ENCODE assay signal across 10 cellular contexts in the genomic region with DNA sequence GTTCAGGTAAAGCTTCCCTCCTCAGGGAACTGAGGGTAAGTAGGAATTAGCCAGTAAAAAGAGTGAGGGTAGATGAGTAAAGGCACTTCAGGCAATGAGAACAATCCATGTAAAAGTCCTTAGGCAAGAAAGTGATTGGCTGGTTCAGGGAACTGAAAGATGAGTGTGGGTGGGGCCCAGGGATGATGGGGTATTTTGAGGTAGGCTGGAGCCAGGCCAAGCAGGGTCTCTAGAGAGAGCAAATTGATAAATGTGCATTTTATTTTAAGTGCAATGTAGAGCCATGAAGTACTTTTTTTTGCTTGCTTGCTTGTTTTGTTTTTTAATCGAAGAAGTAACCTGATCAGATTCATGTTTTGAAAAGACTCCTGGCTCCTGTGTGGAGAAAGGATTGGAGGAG. TPM values are rescaled to one million over a fixed set of nuclear protein-coding genes. Genes with fewer than 3 reads are reported as not detected.
DNase-seq lines count a peak whose midpoint lies in the region; ATAC-seq and TF ChIP-seq lines count a peak whose summit lies in the region.
"Had no signal": no experiment of that assay in that cellular context is flagged by ENCODE, and none has a peak within 500 bp of the region (broad histone marks: within the 10 kb centered on the region; RNA-seq: fewer than 3 reads in every experiment).

No MANE protein-coding gene starts in this region.

- H3K4me1 Mint-ChIP-seq in naive B cell = peaks cover 20 to 24% (median 24%) of the 10 kb centered on the region in 3 donors
- no peaks in the 10 kb centered on the region for H3K4me1 Mint-ChIP-seq in activated T-cell treated with anti-CD3 and anti-CD28 coated beads, Interleukin-2, amount 50 U/mL, for 72 hours (ENCODE audit: low read depth)

- intact Hi-C loops in thyroid gland (cut with DNase I) = no loop called here

- no peak for TF ChIP-seq POLR2A in thyroid gland (IDR thresholded peaks at IDR 0.05)

- no peak for TF ChIP-seq CTCF in thyroid gland (IDR thresholded peaks at IDR 0.05)

- DNase-seq in NCI-H187 treated with DMSO at 0.1 percent for 48 hours (lab: John Stamatoyannopoulos, UW) = peak; percentile 5
- no peak for DNase-seq in caudate nucleus (lab: John Stamatoyannopoulos, UW)
- DNase-seq in naive B cell = no peak
- DNase-seq in thyroid gland = no peak
- no peak for DNase-seq in anterior cingulate cortex (lab: John Stamatoyannopoulos, UW)
- DNase-seq in activated T-cell treated with anti-CD3 and anti-CD28 coated beads, Interleukin-2, amount 50 U/mL, for 72 hours = no peak
- DNase-seq: effector memory CD8-positive, alpha-beta T cell; RPMI8226; stimulated activated CD8-positive, alpha-beta memory T cell treated with anti-CD3 and anti-CD28 coated beads, Interleukin-4, amount 100 ng/mL, for 48 hours had no signal

- peaks cover 6 to 10% of the 10 kb centered on the region in 2 donors for H3K4me1 ChIP-seq in thyroid gland

- peaks cover 12 to 18% of the 10 kb centered on the region in 2 donors for H3K36me3 Mint-ChIP-seq in naive B cell
- H3K36me3 Mint-ChIP-seq in activated T-cell treated with anti-CD3 and anti-CD28 coated beads, Interleukin-2, amount 50 U/mL, for 72 hours (ENCODE audit: insufficient read depth in 2 of 2) = peaks cover 0 to 1% of the 10 kb centered on the region in 2 donors

- H3K27me3 Mint-ChIP-seq in naive B cell = no peaks in the 10 kb centered on the region
- H3K27me3 Mint-ChIP-seq in activated T-cell treated with anti-CD3 and anti-CD28 coated beads, Interleukin-2, amount 50 U/mL, for 72 hours (ENCODE audit: low read depth) = no peaks in the 10 kb centered on the region
- H3K27me3 Mint-ChIP-seq: effector memory CD8-positive, alpha-beta T cell had no signal

- no peaks in the 10 kb centered on the region for H3K27me3 ChIP-seq in thyroid gland

- no peaks in the 10 kb centered on the region for H3K9me3 ChIP-seq in thyroid gland

- H3K27ac Mint-ChIP-seq in naive B cell = peak overlapping the region in 4 of 6 donors; percentile 3 to 84 (median 56)
- H3K27ac Mint-ChIP-seq in activated T-cell treated with anti-CD3 and anti-CD28 coated beads, Interleukin-2, amount 50 U/mL, for 72 hours = no peak overlapping the region
- H3K27ac Mint-ChIP-seq: effector memory CD8-positive, alpha-beta T cell had no signal

- WGBS in thyroid gland, 2 donors = 87 to 91% methylated on average over 1 of the region's 1 CpG

- H3K36me3 ChIP-seq in thyroid gland = no peaks in the 10 kb centered on the region

- no peak overlapping the region for H3K4me3 ChIP-seq in thyroid gland (replicated peaks in 1 of 3)

- H3K4me3 Mint-ChIP-seq in naive B cell = no peak overlapping the region
- H3K4me3 Mint-ChIP-seq in activated T-cell treated with anti-CD3 and anti-CD28 coated beads, Interleukin-2, amount 50 U/mL, for 72 hours = no peak overlapping the region
- H3K4me3 Mint-ChIP-seq: effector memory CD8-positive, alpha-beta T cell had no signal

- peaks cover 0 to 2% (median 0%) of the 10 kb centered on the region in 7 donors for H3K9me3 Mint-ChIP-seq in naive B cell
- peaks cover 0 to 2% of the 10 kb centered on the region in 2 donors for H3K9me3 Mint-ChIP-seq in activated T-cell treated with anti-CD3 and anti-CD28 coated beads, Interleukin-2, amount 50 U/mL, for 72 hours
- H3K9me3 Mint-ChIP-seq: effector memory CD8-positive, alpha-beta T cell had no signal

- no peak for ATAC-seq in naive B cell (ENCODE audit: low read depth in 2 of 2)
- no peak for ATAC-seq in GM18868 (IDR thresholded peaks at IDR 0.05; ENCODE audit: unreplicated experiment)
- ATAC-seq in activated T-cell treated with anti-CD3 and anti-CD28 coated beads, Interleukin-2, amount 50 U/mL, for 72 hours (replicated peaks in 1 of 2) = no peak
- ATAC-seq: effector memory CD8-positive, alpha-beta T cell had no signal

- H3K27ac ChIP-seq in caudate nucleus (ENCODE audit: low read depth, low read length) (peak overlapping the region; percentile 39), thyroid gland (peak overlapping the region in 2 of 3 donors; percentile 12 to 37)

RNA-seq across cellular contexts. Expression of a gene that starts 26.5 kb away (rescaled TPM):
- polyA plus RNA-seq in naive B cell (ENCODE audit: low read depth in 6 of 6) = 10 to 100 TPM; 46.7 to 77.8 (median 52.9) TPM
- total RNA-seq in thyroid gland = 100 to 1,000 TPM in 3 of 4 donors, 10 to 100 TPM in 1; 95.6 to 272 (median 128) TPM
- 10 to 100 TPM; 59.0 to 59.7 TPM for total RNA-seq in activated T-cell treated with anti-CD3 and anti-CD28 coated beads, Interleukin-2, amount 50 U/mL, for 72 hours
